ENCODE assay signal across 21 cellular contexts in genomic region chr11:104876324-104876723, GRCh38. TPM values are rescaled to one million over a fixed set of nuclear protein-coding genes. Genes with fewer than 3 reads are reported as not detected.
DNase-seq lines count a peak whose midpoint lies in the region; ATAC-seq and TF ChIP-seq lines count a peak whose summit lies in the region.
"Had no signal": no experiment of that assay in that cellular context is flagged by ENCODE, and none has a peak within 500 bp of the region (broad histone marks: within the 10 kb centered on the region; RNA-seq: fewer than 3 reads in every experiment).

No MANE protein-coding gene starts in this region.

- no peaks in the 10 kb centered on the region for H3K27me3 ChIP-seq in left lung
- H3K27me3 ChIP-seq: esophagus muscularis mucosa, ovary, Peyer's patch, right lobe of liver had no signal

- peaks cover 31% of the 10 kb centered on the region for H3K4me1 Mint-ChIP-seq in activated CD8-positive, alpha-beta memory T cell treated with anti-CD3 and anti-CD28 coated beads, Interleukin-2, amount 10 ng/mL, durations not matched to agents 7 days and 5 days
- H3K4me1 Mint-ChIP-seq in IgD-negative memory B cell = peaks cover 37 to 48% (median 41%) of the 10 kb centered on the region in 3 donors
- H3K4me1 Mint-ChIP-seq in activated naive CD8-positive, alpha-beta T cell treated with anti-CD3 and anti-CD28 coated beads for 36 hours = peaks cover 28% of the 10 kb centered on the region
- peaks cover 51 to 52% of the 10 kb centered on the region in 2 donors for H3K4me1 Mint-ChIP-seq in natural killer cell

- in situ Hi-C loops in KBM-7 (cut with MboI; ENCODE audit: low pct_unique_long_range_greater_than_20kb, low sequenced_read_pairs) = no loop called here

- intact Hi-C loops in natural killer cell (cut with micrococcal nuclease) = loop anchor here (10.0 kb wide), 1 partner anchor 172 kb away; no protein-coding TSS in a partner anchor
- intact Hi-C loops in left lung (cut with DNase I) = no loop called here

- H3K27ac ChIP-seq in left lung = peak overlapping the region in 1 of 2 donors; percentile 18
- H3K27ac ChIP-seq: esophagus muscularis mucosa, ovary, right lobe of liver had no signal

- TF ChIP-seq CTCF in natural killer cell (IDR thresholded peaks at IDR 0.05) (no peak), left lung (IDR thresholded peaks at IDR 0.05) (no peak)

- ATAC-seq in activated CD8-positive, alpha-beta memory T cell treated with anti-CD3 and anti-CD28 coated beads, Interleukin-2, amount 10 ng/mL, durations not matched to agents 7 days and 5 days = no peak
- ATAC-seq in natural killer cell = peak in 2 of 3 donors; percentile 8 to 32
- no peak for ATAC-seq in left lung
- ATAC-seq: left ventricle myocardium superior had no signal

- H3K4me1 ChIP-seq in left lung = no peaks in the 10 kb centered on the region
- H3K4me1 ChIP-seq: esophagus muscularis mucosa, Peyer's patch, right lobe of liver had no signal

- H3K27me3 Mint-ChIP-seq in activated CD8-positive, alpha-beta memory T cell treated with anti-CD3 and anti-CD28 coated beads, Interleukin-2, amount 10 ng/mL, durations not matched to agents 7 days and 5 days = no peaks in the 10 kb centered on the region
- H3K27me3 Mint-ChIP-seq in IgD-negative memory B cell (no peaks in the 10 kb centered on the region), natural killer cell (ENCODE audit: low read depth in 2 of 2) (no peaks in the 10 kb centered on the region)
- no peaks in the 10 kb centered on the region for H3K27me3 Mint-ChIP-seq in activated naive CD8-positive, alpha-beta T cell treated with anti-CD3 and anti-CD28 coated beads for 36 hours

- no peaks in the 10 kb centered on the region for H3K9me3 ChIP-seq in left lung
- H3K9me3 ChIP-seq: esophagus muscularis mucosa, ovary, Peyer's patch, right lobe of liver, SK-N-SH had no signal

- H3K27ac Mint-ChIP-seq in activated CD8-positive, alpha-beta memory T cell treated with anti-CD3 and anti-CD28 coated beads, Interleukin-2, amount 10 ng/mL, durations not matched to agents 7 days and 5 days = peak overlapping the region; percentile 77
- peak overlapping the region; percentile 30 to 92 (median 47) for H3K27ac Mint-ChIP-seq in IgD-negative memory B cell
- H3K27ac Mint-ChIP-seq in activated naive CD8-positive, alpha-beta T cell treated with anti-CD3 and anti-CD28 coated beads for 36 hours = peak overlapping the region; percentile 89
- H3K27ac Mint-ChIP-seq in natural killer cell = peak overlapping the region; percentile 93 to 94

- H3K36me3 ChIP-seq in left lung = no peaks in the 10 kb centered on the region
- H3K36me3 ChIP-seq: esophagus muscularis mucosa, ovary, Peyer's patch, right lobe of liver had no signal

- CTCF ChIA-PET in activated CD8-positive, alpha-beta memory T cell treated with anti-CD3 and anti-CD28 coated beads, Interleukin-2, amount 10 ng/mL, durations not matched to agents 7 days and 5 days (lab: Charles Lee) = no interaction called here

- H3K36me3 Mint-ChIP-seq in activated CD8-positive, alpha-beta memory T cell treated with anti-CD3 and anti-CD28 coated beads, Interleukin-2, amount 10 ng/mL, durations not matched to agents 7 days and 5 days = peaks cover 44% of the 10 kb centered on the region
- H3K36me3 Mint-ChIP-seq in IgD-negative memory B cell (no peaks in the 10 kb centered on the region), natural killer cell (no peaks in the 10 kb centered on the region)
- peaks cover 4% of the 10 kb centered on the region for H3K36me3 Mint-ChIP-seq in activated naive CD8-positive, alpha-beta T cell treated with anti-CD3 and anti-CD28 coated beads for 36 hours
- H3K36me3 Mint-ChIP-seq: activated naive CD4-positive, alpha-beta T cell treated with anti-CD3 and anti-CD28 coated beads, Interleukin-2, amount 50 U/mL, for 72 hours had no signal

- no peak for DNase-seq in activated CD8-positive, alpha-beta memory T cell treated with anti-CD3 and anti-CD28 coated beads, Interleukin-2, amount 10 ng/mL, durations not matched to agents 7 days and 5 days
- no peak for DNase-seq in activated CD8-positive, alpha-beta memory T cell treated with anti-CD3 and anti-CD28 coated beads, Interleukin-2, amount 50 U/mL, for 48 hours
- no peak for DNase-seq in activated naive CD8-positive, alpha-beta T cell treated with anti-CD3 and anti-CD28 coated beads for 36 hours
- DNase-seq in natural killer cell (no peak), left lung (no peak), KBM-7 (no peak)
- DNase-seq in effector CD4-positive, alpha-beta T cell = no peak
- DNase-seq: left ventricle myocardium superior, NCI-H1436, NCI-H2171 treated with DMSO at 0.1 percent for 48 hours, NCI-H774, ovary, Peyer's patch, right lobe of liver had no signal

- H3K9me3 Mint-ChIP-seq in activated CD8-positive, alpha-beta memory T cell treated with anti-CD3 and anti-CD28 coated beads, Interleukin-2, amount 10 ng/mL, durations not matched to agents 7 days and 5 days (ENCODE audit: low read depth) = peaks cover 5% of the 10 kb centered on the region
- H3K9me3 Mint-ChIP-seq in IgD-negative memory B cell (no peaks in the 10 kb centered on the region), natural killer cell (no peaks in the 10 kb centered on the region)
- peaks cover 6% of the 10 kb centered on the region for H3K9me3 Mint-ChIP-seq in activated naive CD8-positive, alpha-beta T cell treated with anti-CD3 and anti-CD28 coated beads for 36 hours

- H3K4me3 ChIP-seq in left lung = no peak overlapping the region
- H3K4me3 ChIP-seq: esophagus muscularis mucosa, ovary, Peyer's patch, right lobe of liver had no signal

- no peak overlapping the region for H3K4me3 Mint-ChIP-seq in activated CD8-positive, alpha-beta memory T cell treated with anti-CD3 and anti-CD28 coated beads, Interleukin-2, amount 10 ng/mL, durations not matched to agents 7 days and 5 days
- peak overlapping the region; percentile 67 to 87 (median 78) for H3K4me3 Mint-ChIP-seq in IgD-negative memory B cell
- H3K4me3 Mint-ChIP-seq in activated naive CD8-positive, alpha-beta T cell treated with anti-CD3 and anti-CD28 coated beads for 36 hours = no peak overlapping the region
- peak overlapping the region; percentile 88 for H3K4me3 Mint-ChIP-seq in natural killer cell

RNA-seq across cellular contexts. Expression of gene CASP12, which starts 21.9 kb away (rescaled TPM):
- total RNA-seq in activated CD8-positive, alpha-beta memory T cell treated with anti-CD3 and anti-CD28 coated beads, Interleukin-2, amount 10 ng/mL, durations not matched to agents 7 days and 5 days = under 1 TPM in 1 of 2 experiments, not detected in 1; 0.23 TPM
- not detected for polyA plus RNA-seq in IgD-negative memory B cell
- not detected for total RNA-seq in activated naive CD8-positive, alpha-beta T cell treated with anti-CD3 and anti-CD28 coated beads for 36 hours
- not detected for total RNA-seq in natural killer cell
- total RNA-seq in left lung = 1 to 10 TPM in 1 of 2 donors, under 1 TPM in 1; 0.61 to 1.2 TPM
- total RNA-seq: activated CD8-positive, alpha-beta memory T cell treated with anti-CD3 and anti-CD28 coated beads for 36 hours; activated naive CD4-positive, alpha-beta T cell treated with anti-CD3 and anti-CD28 coated beads, Interleukin-2, amount 50 U/mL, for 72 hours; bronchial epithelial cell; left ventricle myocardium superior; LHCN-M2; right lobe of liver had no signal
- polyA plus RNA-seq: SK-N-SH had no signal

Comparison
In these comparisons a context has a peak if more than half of its experiments do, and no peak if none do; other contexts are left out.
1. ATAC-seq: peak in natural killer cell (2 of 3); none in activated CD8-positive, alpha-beta memory T cell treated with anti-CD3 and anti-CD28 coated beads, Interleukin-2, amount 10 ng/mL, durations not matched to agents 7 days and 5 days (single experiment) and left lung (single experiment).
2. H3K4me3 Mint-ChIP-seq: peak in IgD-negative memory B cell (4 of 4) and natural killer cell (single experiment); none in activated CD8-positive, alpha-beta memory T cell treated with anti-CD3 and anti-CD28 coated beads, Interleukin-2, amount 10 ng/mL, durations not matched to agents 7 days and 5 days (single experiment) and activated naive CD8-positive, alpha-beta T cell treated with anti-CD3 and anti-CD28 coated beads for 36 hours (single experiment).
3. Peak in every context shown above with its lines, with median percentiles within 50 percentile points of each other: H3K27ac Mint-ChIP-seq.